ENCODE assay signal across 14 cellular contexts in genomic region chr19:14580623-14581237, GRCh38. TPM values are rescaled to one million over a fixed set of nuclear protein-coding genes. Genes with fewer than 3 reads are reported as not detected.
A peak's percentile ranks its signal among the peaks of the same experiment; 100 is the strongest.
DNase-seq lines count a peak whose midpoint lies in the region; ATAC-seq and TF ChIP-seq lines count a peak whose summit lies in the region.
"Had no signal": no experiment of that assay in that cellular context is flagged by ENCODE, and none has a peak within 500 bp of the region (broad histone marks: within the 10 kb centered on the region; RNA-seq: fewer than 3 reads in every experiment).

No MANE protein-coding gene starts in this region.

- WGBS in suprapubic skin, result 65% methylated on average over 6 of the region's 6 CpGs

- no peak for ATAC-seq in effector memory CD8-positive, alpha-beta T cell (replicated peaks)
- no peak for ATAC-seq in GM18520 (IDR thresholded peaks at IDR 0.05; ENCODE audit: unreplicated experiment)
- ATAC-seq: upper lobe of right lung had no signal

- no peak overlapping the region for H3K27ac ChIP-seq in suprapubic skin
- H3K27ac ChIP-seq: upper lobe of right lung had no signal

- no peak for TF ChIP-seq POLR2A in suprapubic skin (IDR thresholded peaks at IDR 0.05)

- no peaks in the 10 kb centered on the region for H3K36me3 ChIP-seq in suprapubic skin
- H3K36me3 ChIP-seq: upper lobe of right lung had no signal

- H3K4me1 ChIP-seq in suprapubic skin, result no peaks in the 10 kb centered on the region
- H3K4me1 ChIP-seq: upper lobe of right lung had no signal

- no peak for TF ChIP-seq EP300 in suprapubic skin (IDR thresholded peaks at IDR 0.05)

- H3K27me3 ChIP-seq in suprapubic skin, result no peaks in the 10 kb centered on the region
- H3K27me3 ChIP-seq: upper lobe of right lung had no signal

- in situ Hi-C loops in G401 (cut with HindIII; ENCODE audit: low sequenced_read_pairs), result no loop called here

- no peaks in the 10 kb centered on the region; the same call in 1 of the 2 replicates for H3K27me3 Mint-ChIP-seq in HFFc6 (ENCODE audit: insufficient read depth)
- H3K27me3 Mint-ChIP-seq in activated T-cell treated with anti-CD3 and anti-CD28 coated beads, Interleukin-2, amount 50 U/mL, for 24 hours, result no peaks in the 10 kb centered on the region
- no peaks in the 10 kb centered on the region for H3K27me3 Mint-ChIP-seq in effector memory CD8-positive, alpha-beta T cell
- H3K27me3 Mint-ChIP-seq: IgD-negative memory B cell had no signal

- H3K9me3 Mint-ChIP-seq in HFFc6, result no peaks in the 10 kb centered on the region
- no peaks in the 10 kb centered on the region for H3K9me3 Mint-ChIP-seq in activated T-cell treated with anti-CD3 and anti-CD28 coated beads, Interleukin-2, amount 50 U/mL, for 24 hours
- H3K9me3 Mint-ChIP-seq in effector memory CD8-positive, alpha-beta T cell, result no peaks in the 10 kb centered on the region
- H3K9me3 Mint-ChIP-seq: IgD-negative memory B cell had no signal

- no peak overlapping the region for H3K4me3 ChIP-seq in GM12875 (ENCODE audit: low read depth, low read length)
- no peak overlapping the region for H3K4me3 ChIP-seq in suprapubic skin
- H3K4me3 ChIP-seq: upper lobe of right lung had no signal

- TF ChIP-seq CTCF in GM12875 (IDR thresholded peaks at IDR 0.05; ENCODE audit: borderline replicate concordance, insufficient read depth, low read depth, low read length) (peak; percentile 27; the same call in 1 of the 2 replicates), HFFc6 (IDR thresholded peaks at IDR 0.05) (peak; percentile 23), suprapubic skin (IDR thresholded peaks at IDR 0.05) (no peak)

- no peak for DNase-seq in HFFc6
- peak; percentile 73 for DNase-seq in activated T-cell treated with anti-CD3 and anti-CD28 coated beads, Interleukin-2, amount 50 U/mL, for 24 hours
- peak; percentile 23 to 51 for DNase-seq in stimulated activated CD4-positive, alpha-beta T cell treated with anti-CD3 and anti-CD28 coated beads, Interleukin-1b, Interleukin-23, amount 100 ng/mL, for 4 hours (ENCODE audit: low read depth in 2 of 2)
- DNase-seq in G401 (ENCODE audit: low spot score), result no peak
- no peak for DNase-seq in effector memory CD8-positive, alpha-beta T cell
- no peak for DNase-seq in suprapubic skin (ENCODE audit: low spot score in 2 of 2)
- DNase-seq: activated CD8-positive, alpha-beta memory T cell treated with anti-CD3 and anti-CD28 coated beads for 24 hours; effector memory CD4-positive, alpha-beta T cell; NCI-H1694 treated with DMSO at 0.1 percent for 48 hours; upper lobe of right lung had no signal

- no peak overlapping the region for H3K4me3 Mint-ChIP-seq in HFFc6
- H3K4me3 Mint-ChIP-seq in activated T-cell treated with anti-CD3 and anti-CD28 coated beads, Interleukin-2, amount 50 U/mL, for 24 hours, result no peak overlapping the region
- H3K4me3 Mint-ChIP-seq in effector memory CD8-positive, alpha-beta T cell, result no peak overlapping the region

- H3K27ac Mint-ChIP-seq in HFFc6, result no peak overlapping the region
- peak overlapping the region; percentile 45 for H3K27ac Mint-ChIP-seq in activated T-cell treated with anti-CD3 and anti-CD28 coated beads, Interleukin-2, amount 50 U/mL, for 24 hours
- H3K27ac Mint-ChIP-seq in effector memory CD8-positive, alpha-beta T cell, result no peak overlapping the region

- no peaks in the 10 kb centered on the region for H3K36me3 Mint-ChIP-seq in HFFc6 (ENCODE audit: low read depth)
- H3K36me3 Mint-ChIP-seq in activated T-cell treated with anti-CD3 and anti-CD28 coated beads, Interleukin-2, amount 50 U/mL, for 24 hours (ENCODE audit: low read depth), result no peaks in the 10 kb centered on the region
- no peaks in the 10 kb centered on the region for H3K36me3 Mint-ChIP-seq in effector memory CD8-positive, alpha-beta T cell (ENCODE audit: insufficient read depth)
- H3K36me3 Mint-ChIP-seq: IgD-negative memory B cell had no signal

- no peaks in the 10 kb centered on the region for H3K9me3 ChIP-seq in suprapubic skin
- H3K9me3 ChIP-seq: upper lobe of right lung had no signal

- 0 out of 2 replicates have a peak, but pooled peaks cover 11% of the 10 kb centered on the region for H3K4me1 Mint-ChIP-seq in HFFc6 (ENCODE audit: low read depth)
- H3K4me1 Mint-ChIP-seq in activated T-cell treated with anti-CD3 and anti-CD28 coated beads, Interleukin-2, amount 50 U/mL, for 24 hours (ENCODE audit: low read depth), result peaks cover 31% of the 10 kb centered on the region
- H3K4me1 Mint-ChIP-seq in effector memory CD8-positive, alpha-beta T cell (ENCODE audit: low read depth in 2 of 2), result no peaks in the 10 kb centered on the region

RNA-seq across cellular contexts. Expression of gene CLEC17A, which starts 2.2 kb away (rescaled TPM):
- not detected for total RNA-seq in HFFc6 (2021; fragmentation: NEBNext Ultra II Directional; extraction: Animal tissue kit (Norgen Biotek cat#: 25700))
- total RNA-seq in G401 (2014; rRNA removed; shearing (Covaris generic)), result not detected in 2 replicates
- not detected for total RNA-seq in suprapubic skin
- total RNA-seq: glomerular endothelial cell, upper lobe of right lung had no signal

RNA-seq across cellular contexts. Expression of gene NDUFB7, which starts 8.9 kb away (rescaled TPM):
- total RNA-seq in HFFc6 (2021; fragmentation: NEBNext Ultra II Directional; extraction: Animal tissue kit (Norgen Biotek cat#: 25700)), result 100 to 1,000 TPM; 167 to 227 (median 199) TPM
- total RNA-seq in G401 (2014; rRNA removed; shearing (Covaris generic)), result 287 and 394 TPM in 2 replicates
- total RNA-seq in suprapubic skin, result 100 to 1,000 TPM; 196 to 394 (median 340) TPM

RNA-seq across cellular contexts. Expression of gene TECR, which starts 51.3 kb away (rescaled TPM):
- 100 to 1,000 TPM; 101 to 132 (median 118) TPM for total RNA-seq in HFFc6 (2021; fragmentation: NEBNext Ultra II Directional; extraction: Animal tissue kit (Norgen Biotek cat#: 25700))
- total RNA-seq in G401 (2014; rRNA removed; shearing (Covaris generic)), result 166 and 226 TPM in 2 replicates
- 100 to 1,000 TPM; 111 to 176 (median 150) TPM for total RNA-seq in suprapubic skin

Comparison
In these comparisons a context has a peak if more than half of its experiments do, and no peak if none do; other contexts are left out.
1. CTCF ChIP-seq: peak in GM12875 (single experiment) and HFFc6 (single experiment); none in suprapubic skin (0 of 2).
2. DNase-seq: peak in activated T-cell treated with anti-CD3 and anti-CD28 coated beads, Interleukin-2, amount 50 U/mL, for 24 hours (single experiment) and stimulated activated CD4-positive, alpha-beta T cell treated with anti-CD3 and anti-CD28 coated beads, Interleukin-1b, Interleukin-23, amount 100 ng/mL, for 4 hours (2 of 2); none in HFFc6 (single experiment), G401 (single experiment), effector memory CD8-positive, alpha-beta T cell (0 of 3) and suprapubic skin (0 of 2).